ENCODE assay signal across 9 cellular contexts in genomic region chr17:64411999-64412771, GRCh38. TPM values are rescaled to one million over a fixed set of nuclear protein-coding genes. Genes with fewer than 3 reads are reported as not detected.
DNase-seq lines count a peak whose midpoint lies in the region; ATAC-seq and TF ChIP-seq lines count a peak whose summit lies in the region.
"Had no signal": no experiment of that assay in that cellular context is flagged by ENCODE, and none has a peak within 500 bp of the region (broad histone marks: within the 10 kb centered on the region; RNA-seq: fewer than 3 reads in every experiment).

No MANE protein-coding gene starts in this region.

- DNase-seq in NCI-H345 treated with DMSO at 0.1 percent for 48 hours (lab: John Stamatoyannopoulos, UW; ENCODE audit: unreplicated experiment), result peak; percentile 29
- DNase-seq in dorsolateral prefrontal cortex, result peak in 9 of 10 donors; percentile 41 to 68 (median 62)
- DNase-seq in lung (ENCODE audit: low spot score), result peak; percentile 56

- TF ChIP-seq CTCF in DOHH2 (IDR thresholded peaks at IDR 0.05; ENCODE audit: low read depth, low read length, poor library complexity, severe bottlenecking) (no peak), dorsolateral prefrontal cortex (IDR thresholded peaks at IDR 0.05 in 54 of 56, conservative IDR thresholded peaks at IDR 0.05 in 2 of 56; ENCODE audit: low read depth in 1 of 56, partially characterized antibody in 56 of 56) (peak in 4 of 56 donors; percentile 11 to 16 (median 12)), lung (IDR thresholded peaks at IDR 0.05; ENCODE audit: control extremely low read depth, extremely low read depth) (no peak)

- H3K9me3 ChIP-seq in DOHH2 (ENCODE audit: control insufficient read depth, insufficient read depth, low read length) (no peaks in the 10 kb centered on the region), lung (ENCODE audit: control insufficient read depth in 2 of 2, insufficient read depth in 1 of 2, low read length in 1 of 2) (no peaks in the 10 kb centered on the region), thymus (ENCODE audit: control insufficient read depth) (no peaks in the 10 kb centered on the region)

- no peak overlapping the region for H3K27ac ChIP-seq in DOHH2 (ENCODE audit: low read depth, low read length)
- H3K27ac ChIP-seq in dorsolateral prefrontal cortex, result peak overlapping the region in 55 of 59 donors; percentile 24 to 87 (median 70)
- H3K27ac ChIP-seq in lung (ENCODE audit: low read depth in 1 of 2, low read length in 1 of 2), result peak overlapping the region; percentile 10 to 55
- no peak overlapping the region for H3K27ac ChIP-seq in thymus (ENCODE audit: low read depth)
- H3K27ac ChIP-seq: epithelial cell of prostate had no signal

- H3F3A ChIP-seq in DOHH2 (ENCODE audit: control insufficient read depth, insufficient read depth), result 0 out of 2 replicates have a peak, but pooled peaks cover 5% of the 10 kb centered on the region

- H3K36me3 ChIP-seq in DOHH2 (ENCODE audit: control insufficient read depth, low read length) (no peaks in the 10 kb centered on the region), lung (ENCODE audit: control insufficient read depth in 2 of 2, insufficient read depth in 2 of 2, low read length in 2 of 2) (no peaks in the 10 kb centered on the region), thymus (ENCODE audit: control insufficient read depth, insufficient read depth) (no peaks in the 10 kb centered on the region)

- H3K4me1 ChIP-seq in DOHH2 (ENCODE audit: control insufficient read depth, low read length) (peaks cover 34% of the 10 kb centered on the region), lung (ENCODE audit: control insufficient read depth in 2 of 2, insufficient read depth in 2 of 2, low read length in 2 of 2) (peaks cover 0 to 21% of the 10 kb centered on the region in 2 donors), thymus (ENCODE audit: control insufficient read depth, insufficient read depth, low read length) (peaks cover 8% of the 10 kb centered on the region)

- H3K4me3 ChIP-seq in DOHH2 (ENCODE audit: low read length) (peak overlapping the region; percentile 61), dorsolateral prefrontal cortex (peak overlapping the region in 57 of 59 donors; percentile 1 to 60 (median 32)), lung (no peak overlapping the region), thymus (ENCODE audit: low read length) (peak overlapping the region; percentile 38)

- intact Hi-C loops in dorsolateral prefrontal cortex (cut with DNase I), result no loop called here

- no peaks in the 10 kb centered on the region for H4K20me1 ChIP-seq in DOHH2 (ENCODE audit: control insufficient read depth, insufficient read depth, low read depth, low read length)

- no peaks in the 10 kb centered on the region for H3K79me2 ChIP-seq in DOHH2 (ENCODE audit: control insufficient read depth, low read length)

- WGBS in lung, 2 donors, result 22 to 38% methylated on average over 24 of the region's 24 CpGs
- WGBS in thymus, result 24% methylated on average over 24 of the region's 24 CpGs

- H3K27me3 ChIP-seq in DOHH2 (ENCODE audit: control insufficient read depth, low read length) (no peaks in the 10 kb centered on the region), dorsolateral prefrontal cortex (no peaks in the 10 kb centered on the region), lung (ENCODE audit: control insufficient read depth, insufficient read depth) (no peaks in the 10 kb centered on the region), thymus (ENCODE audit: control insufficient read depth, insufficient read depth) (no peaks in the 10 kb centered on the region)

- H3K9me2 ChIP-seq in DOHH2 (replicated peaks; ENCODE audit: control insufficient read depth, low read length), result no peaks in the 10 kb centered on the region

- peak; percentile 37 for ATAC-seq in lung (ENCODE audit: insufficient read depth, low FRiP score)
- ATAC-seq in HG03175 (IDR thresholded peaks at IDR 0.05; ENCODE audit: unreplicated experiment), result no peak
- no peak for ATAC-seq in HG02798 (IDR thresholded peaks at IDR 0.05; ENCODE audit: poor library complexity, unreplicated experiment)
- no peak for ATAC-seq in GM21390 (IDR thresholded peaks at IDR 0.05; ENCODE audit: unreplicated experiment)

- peak overlapping the region; percentile 73 for H3K4me2 ChIP-seq in DOHH2 (ENCODE audit: low read length)

RNA-seq across cellular contexts. Expression of gene PECAM1, which starts 21.5 kb away (rescaled TPM):
- total RNA-seq in dorsolateral prefrontal cortex (100 to 1,000 TPM in 3 of 120 experiments, 10 to 100 TPM in 117; 22.1 to 136 (median 49.2) TPM), lung (100 to 1,000 TPM; 222 to 502 TPM)
- polyA plus RNA-seq in lung (100 to 1,000 TPM in 1 of 2 donors, 10 to 100 TPM in 1; 82.5 to 141 TPM), thymus (42.8 TPM)

RNA-seq across cellular contexts. Expression of gene MILR1, which starts 36.7 kb away (rescaled TPM):
- total RNA-seq in dorsolateral prefrontal cortex, result 10 to 100 TPM in 9 of 120 experiments, 1 to 10 TPM in 111; 1.1 to 16.6 (median 4.9) TPM
- 10 to 100 TPM in 1 of 2 donors, 1 to 10 TPM in 1; 6.9 to 23.4 TPM for total RNA-seq in lung
- 10 to 100 TPM; 10.0 to 36.3 TPM for polyA plus RNA-seq in lung
- polyA plus RNA-seq in thymus, result 6.2 TPM

Comparison
In these comparisons a context has a peak if more than half of its experiments do, and no peak if none do; other contexts are left out.
1. H3K27ac ChIP-seq: peak in dorsolateral prefrontal cortex (55 of 59) and lung (2 of 2); none in DOHH2 (single experiment) and thymus (single experiment).
2. Peak in every context shown above with its lines, with median percentiles within 50 percentile points of each other: DNase-seq.